In the genomic region with DNA sequence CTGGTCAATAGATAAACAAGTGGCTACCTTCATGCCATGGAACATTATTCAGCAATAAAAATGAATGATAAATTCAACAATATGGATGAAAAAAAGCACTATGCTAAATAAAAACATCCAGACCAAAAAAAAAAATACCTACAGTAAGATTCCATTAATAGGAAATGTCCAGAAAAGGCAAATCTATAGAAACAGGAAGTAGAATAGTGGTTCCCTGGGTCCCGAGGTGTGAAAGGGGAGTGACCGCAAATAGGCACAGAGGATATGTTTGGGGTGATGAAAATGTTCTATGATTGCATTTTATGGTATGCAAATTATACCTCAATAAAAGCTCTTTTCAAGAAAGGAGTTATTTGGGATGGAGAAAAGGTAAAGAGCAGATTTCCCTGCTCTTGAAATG, we compare ENCODE assay signal across 10 cellular contexts. TPM values are rescaled to one million over a fixed set of nuclear protein-coding genes. Genes with fewer than 3 reads are reported as not detected.
"Had no signal": no experiment of that assay in that cellular context is flagged by ENCODE, and none has a peak within 500 bp of the region (broad histone marks: within the 10 kb centered on the region; RNA-seq: fewer than 3 reads in every experiment).

No MANE protein-coding gene starts in this region.

- ATAC-seq: GM23338, HCT116 had no signal

- DNase-seq: GM23248, GOT3, H7, H9, HCEC 1CT, HFFc6 had no signal

- H3K4me3 Mint-ChIP-seq: GM23338, H9, HFFc6 had no signal

- H3K27ac Mint-ChIP-seq: GM23338, H9, HFFc6 had no signal

- H3K9me3 Mint-ChIP-seq: GM23338, H9, HFFc6 had no signal

RNA-seq across cellular contexts. Expression of a gene that starts 3.6 kb away (rescaled TPM):
- total RNA-seq: GM23248, GM23338, H1, H4, H7, H9, HFFc6 had no signal
